In genomic region chr14:72663076-72663487, GRCh38 we compare ENCODE assay signal across 16 cellular contexts.
DNase-seq lines count a peak whose midpoint lies in the region.
"Had no signal": no experiment of that assay in that cellular context is flagged by ENCODE, and none has a peak within 500 bp of the region (broad histone marks: within the 10 kb centered on the region; RNA-seq: fewer than 3 reads in every experiment).

No MANE protein-coding gene starts in this region.

- no peaks in the 10 kb centered on the region for H3K9me3 Mint-ChIP-seq in activated CD4-positive, alpha-beta memory T cell treated with anti-CD3 and anti-CD28 coated beads for 36 hours
- no peaks in the 10 kb centered on the region for H3K9me3 Mint-ChIP-seq in activated CD4-positive, alpha-beta memory T cell treated with anti-CD3 and anti-CD28 coated beads, Interleukin-2, amount 10 ng/mL, durations not matched to agents 7 days and 5 days
- H3K9me3 Mint-ChIP-seq in T-helper 1 cell treated with Interleukin-12 subunit alpha and Interleukin-12 subunit beta and Interleukin-4 antibody, amounts not matched to agents 30 μg/mL and 1 μg/mL, for 36 hours = no peaks in the 10 kb centered on the region
- H3K9me3 Mint-ChIP-seq: CD14-positive monocyte had no signal

- CTCF ChIA-PET in activated CD4-positive, alpha-beta memory T cell treated with anti-CD3 and anti-CD28 coated beads for 36 hours (lab: Charles Lee) = no interaction called here
- CTCF ChIA-PET in activated CD4-positive, alpha-beta memory T cell treated with anti-CD3 and anti-CD28 coated beads, Interleukin-2, amount 10 ng/mL, durations not matched to agents 7 days and 5 days (lab: Charles Lee) = no interaction called here

- no peak overlapping the region for H3K4me3 Mint-ChIP-seq in activated CD4-positive, alpha-beta memory T cell treated with anti-CD3 and anti-CD28 coated beads for 36 hours
- no peak overlapping the region for H3K4me3 Mint-ChIP-seq in activated CD4-positive, alpha-beta memory T cell treated with anti-CD3 and anti-CD28 coated beads, Interleukin-2, amount 10 ng/mL, durations not matched to agents 7 days and 5 days
- no peak overlapping the region for H3K4me3 Mint-ChIP-seq in T-helper 1 cell treated with Interleukin-12 subunit alpha and Interleukin-12 subunit beta and Interleukin-4 antibody, amounts not matched to agents 30 μg/mL and 1 μg/mL, for 36 hours
- H3K4me3 Mint-ChIP-seq: CD14-positive monocyte had no signal

- no peaks in the 10 kb centered on the region for H3K36me3 Mint-ChIP-seq in activated CD4-positive, alpha-beta memory T cell treated with anti-CD3 and anti-CD28 coated beads for 36 hours
- H3K36me3 Mint-ChIP-seq in activated CD4-positive, alpha-beta memory T cell treated with anti-CD3 and anti-CD28 coated beads, Interleukin-2, amount 10 ng/mL, durations not matched to agents 7 days and 5 days (ENCODE audit: low read depth) = peaks cover 51% of the 10 kb centered on the region
- H3K36me3 Mint-ChIP-seq in T-helper 1 cell treated with Interleukin-12 subunit alpha and Interleukin-12 subunit beta and Interleukin-4 antibody, amounts not matched to agents 30 μg/mL and 1 μg/mL, for 36 hours (ENCODE audit: low read depth) = peaks cover 40% of the 10 kb centered on the region
- H3K36me3 Mint-ChIP-seq: CD14-positive monocyte had no signal

- H3K27ac Mint-ChIP-seq in activated CD4-positive, alpha-beta memory T cell treated with anti-CD3 and anti-CD28 coated beads for 36 hours = no peak overlapping the region
- H3K27ac Mint-ChIP-seq in activated CD4-positive, alpha-beta memory T cell treated with anti-CD3 and anti-CD28 coated beads, Interleukin-2, amount 10 ng/mL, durations not matched to agents 7 days and 5 days = no peak overlapping the region
- H3K27ac Mint-ChIP-seq in T-helper 1 cell treated with Interleukin-12 subunit alpha and Interleukin-12 subunit beta and Interleukin-4 antibody, amounts not matched to agents 30 μg/mL and 1 μg/mL, for 36 hours = peak overlapping the region; percentile 29

- POLR2A ChIA-PET in activated CD4-positive, alpha-beta memory T cell treated with anti-CD3 and anti-CD28 coated beads for 36 hours (lab: Charles Lee) = no interaction called here
- POLR2A ChIA-PET in activated CD4-positive, alpha-beta memory T cell treated with anti-CD3 and anti-CD28 coated beads, Interleukin-2, amount 10 ng/mL, durations not matched to agents 7 days and 5 days (lab: Charles Lee) = no interaction called here

- peaks cover 8% of the 10 kb centered on the region for H3K4me1 Mint-ChIP-seq in activated CD4-positive, alpha-beta memory T cell treated with anti-CD3 and anti-CD28 coated beads for 36 hours (ENCODE audit: low read depth)
- H3K4me1 Mint-ChIP-seq in activated CD4-positive, alpha-beta memory T cell treated with anti-CD3 and anti-CD28 coated beads, Interleukin-2, amount 10 ng/mL, durations not matched to agents 7 days and 5 days = peaks cover 30% of the 10 kb centered on the region
- H3K4me1 Mint-ChIP-seq in T-helper 1 cell treated with Interleukin-12 subunit alpha and Interleukin-12 subunit beta and Interleukin-4 antibody, amounts not matched to agents 30 μg/mL and 1 μg/mL, for 36 hours (ENCODE audit: low read depth) = peaks cover 12% of the 10 kb centered on the region
- H3K4me1 Mint-ChIP-seq: CD14-positive monocyte had no signal

- H3K27me3 Mint-ChIP-seq in activated CD4-positive, alpha-beta memory T cell treated with anti-CD3 and anti-CD28 coated beads for 36 hours = no peaks in the 10 kb centered on the region
- H3K27me3 Mint-ChIP-seq in activated CD4-positive, alpha-beta memory T cell treated with anti-CD3 and anti-CD28 coated beads, Interleukin-2, amount 10 ng/mL, durations not matched to agents 7 days and 5 days = peaks cover 5% of the 10 kb centered on the region
- peaks cover 4% of the 10 kb centered on the region for H3K27me3 Mint-ChIP-seq in T-helper 1 cell treated with Interleukin-12 subunit alpha and Interleukin-12 subunit beta and Interleukin-4 antibody, amounts not matched to agents 30 μg/mL and 1 μg/mL, for 36 hours (ENCODE audit: low read depth)

- peak; percentile 28 for DNase-seq in activated CD4-positive, alpha-beta memory T cell treated with anti-CD3 and anti-CD28 coated beads for 36 hours
- no peak for DNase-seq in activated CD4-positive, alpha-beta memory T cell treated with anti-CD3 and anti-CD28 coated beads, Interleukin-2, amount 10 ng/mL, durations not matched to agents 7 days and 5 days
- DNase-seq in ELR (ENCODE audit: low read depth) = peak; percentile 30
- DNase-seq in glomerular visceral epithelial cell (ENCODE audit: extremely low spot score) = peak; percentile 32
- no peak for DNase-seq in NCI-H1092 treated with DMSO at 0.1 percent for 48 hours (lab: John Stamatoyannopoulos, UW)
- no peak for DNase-seq in NCI-H226
- DNase-seq in activated effector memory CD4-positive, alpha-beta T cell treated with anti-CD3 and anti-CD28 coated beads, Interleukin-2, amount 50 U/mL, for 16 hours = no peak
- DNase-seq: COR-L47, GM23248, KBM-7, NCI-H1048, NCI-H345, NCI-H526 treated with DMSO at 0.1 percent for 48 hours, RPMI8226 had no signal

- intact Hi-C loops in activated CD4-positive, alpha-beta memory T cell treated with anti-CD3 and anti-CD28 coated beads for 36 hours (cut with micrococcal nuclease) = no loop called here

Comparison
In these comparisons a context has a peak if more than half of its experiments do, and no peak if none do; other contexts are left out.
1. DNase-seq: peak in activated CD4-positive, alpha-beta memory T cell treated with anti-CD3 and anti-CD28 coated beads for 36 hours (single experiment), ELR (single experiment) and glomerular visceral epithelial cell (single experiment); none in activated CD4-positive, alpha-beta memory T cell treated with anti-CD3 and anti-CD28 coated beads, Interleukin-2, amount 10 ng/mL, durations not matched to agents 7 days and 5 days (single experiment), NCI-H1092 treated with DMSO at 0.1 percent for 48 hours (single experiment), NCI-H226 (single experiment) and activated effector memory CD4-positive, alpha-beta T cell treated with anti-CD3 and anti-CD28 coated beads, Interleukin-2, amount 50 U/mL, for 16 hours (single experiment).